ENCODE assay signal across 11 cellular contexts in genomic region chr10:70742537-70743429, GRCh38. TPM values are rescaled to one million over a fixed set of nuclear protein-coding genes. Genes with fewer than 3 reads are reported as not detected.
A peak's percentile ranks its signal among the peaks of the same experiment; 100 is the strongest.
DNase-seq lines count a peak whose midpoint lies in the region; ATAC-seq and TF ChIP-seq lines count a peak whose summit lies in the region.
"Had no signal": no experiment of that assay in that cellular context is flagged by ENCODE, and none has a peak within 500 bp of the region (broad histone marks: within the 10 kb centered on the region; RNA-seq: fewer than 3 reads in every experiment).

No MANE protein-coding gene starts in this region.

- no peak for TF ChIP-seq POLR2A in heart left ventricle (IDR thresholded peaks at IDR 0.05)

- intact Hi-C loops in heart left ventricle (cut with DNase I) (loop anchor here in 2 of 10 donors (5.0 to 10.0 kb wide), 2 partner anchors 68 to 70 kb away; partner anchors contain the start of gene ADAMTS14 (in 2 of the 2)), sciatic nerve (cut with DNase I) (no loop called here)

- no peaks in the 10 kb centered on the region for H3K36me3 ChIP-seq in heart left ventricle

- peaks cover 0 to 41% (median 20%) of the 10 kb centered on the region in 12 donors for H3K4me1 ChIP-seq in heart left ventricle

- peak in 3 of 4 donors; percentile 38 to 88 (median 72) for ATAC-seq in heart left ventricle
- ATAC-seq in sciatic nerve = peak; percentile 59
- no peak for ATAC-seq in GM18498 (IDR thresholded peaks at IDR 0.05; ENCODE audit: unreplicated experiment)
- no peak for ATAC-seq in GM19328 (IDR thresholded peaks at IDR 0.05; ENCODE audit: unreplicated experiment)

- peak overlapping the region in 8 of 12 donors; percentile 31 to 86 (median 49) for H3K27ac ChIP-seq in heart left ventricle

- 46 to 61% (median 53%) methylated on average over 8 of the region's 8 CpGs for WGBS in heart left ventricle, 4 donors

- no peak for TF ChIP-seq CTCF in heart left ventricle (IDR thresholded peaks at IDR 0.05)

- H3K4me3 ChIP-seq in heart left ventricle = no peak overlapping the region

- no peaks in the 10 kb centered on the region for H3K27me3 ChIP-seq in heart left ventricle

- DNase-seq in GM04503 (ENCODE audit: low read depth) = peak; percentile 40
- DNase-seq in UCSD-AML1 (lab: John Stamatoyannopoulos, UW; ENCODE audit: unreplicated experiment) = peak; percentile 78
- DNase-seq in heart left ventricle = peak; percentile 54 to 75 (median 62)
- DNase-seq in sciatic nerve (ENCODE audit: low spot score) = peak; percentile 61
- no peak for DNase-seq in NCI-H2196 treated with DMSO at 0.1 percent for 48 hours (lab: John Stamatoyannopoulos, UW; ENCODE audit: unreplicated experiment)
- no peak for DNase-seq in SIG-M5 (lab: John Stamatoyannopoulos, UW)
- DNase-seq: activated CD4-positive, alpha-beta T cell treated with anti-CD3 and anti-CD28 coated beads, Interleukin-2, amount 50 U/mL, for 48 hours; central memory CD4-positive, alpha-beta T cell; immature natural killer cell had no signal

- H3K9me3 ChIP-seq in heart left ventricle = peaks cover 0 to 10% (median 0%) of the 10 kb centered on the region in 12 donors

RNA-seq across cellular contexts. Expression of gene TBATA, which starts 42.4 kb away (rescaled TPM):
- total RNA-seq in heart left ventricle (not detected), sciatic nerve (not detected)
- polyA plus RNA-seq in heart left ventricle = not detected
- polyA plus RNA-seq: immature natural killer cell had no signal

Comparison
In these comparisons a context has a peak if more than half of its experiments do, and no peak if none do; other contexts are left out.
1. DNase-seq: peak in GM04503 (single experiment), UCSD-AML1 (single experiment), heart left ventricle (5 of 5) and sciatic nerve (single experiment); none in NCI-H2196 treated with DMSO at 0.1 percent for 48 hours (single experiment) and SIG-M5 (single experiment).
2. ATAC-seq: peak in heart left ventricle (3 of 4) and sciatic nerve (single experiment); none in GM18498 (single experiment) and GM19328 (single experiment).